ENCODE assay signal across 8 cellular contexts in genomic region chr2:100606740-100607343, GRCh38. TPM values are rescaled to one million over a fixed set of nuclear protein-coding genes. Genes with fewer than 3 reads are reported as not detected.
DNase-seq lines count a peak whose midpoint lies in the region; ATAC-seq and TF ChIP-seq lines count a peak whose summit lies in the region.

No MANE protein-coding gene starts in this region.

- no peaks in the 10 kb centered on the region for H3K27me3 Mint-ChIP-seq in activated T-helper 17 cell treated with anti-CD3 and anti-CD28 coated beads, Interleukin-2, amount 50 U/mL, for 72 hours

- H3K27me3 ChIP-seq in cardiac muscle cell: no peaks in the 10 kb centered on the region
- no peaks in the 10 kb centered on the region for H3K27me3 ChIP-seq in psoas muscle (ENCODE audit: insufficient read depth in 3 of 3, low read length in 2 of 3)

- no peaks in the 10 kb centered on the region for H3K9me3 ChIP-seq in cardiac muscle cell (ENCODE audit: low read depth)
- no peaks in the 10 kb centered on the region for H3K9me3 ChIP-seq in psoas muscle

- no peaks in the 10 kb centered on the region for H3K36me3 Mint-ChIP-seq in activated T-helper 17 cell treated with anti-CD3 and anti-CD28 coated beads, Interleukin-2, amount 50 U/mL, for 72 hours (ENCODE audit: low read depth)

- H3K4me1 ChIP-seq in cardiac muscle cell (ENCODE audit: low read depth) (no peaks in the 10 kb centered on the region), psoas muscle (peaks cover 6% of the 10 kb centered on the region)

- H3K27ac ChIP-seq in cardiac muscle cell: no peak overlapping the region
- H3K27ac ChIP-seq in psoas muscle: no peak overlapping the region

- intact Hi-C loops in psoas muscle (cut with DNase I): loop anchor here (2.0 to 5.0 kb wide), 2 partner anchors 210 to 378 kb away; no protein-coding TSS in a partner anchor

- H3K4me3 ChIP-seq in GM12875 (ENCODE audit: low read depth, low read length): no peak overlapping the region
- no peak overlapping the region for H3K4me3 ChIP-seq in cardiac muscle cell
- no peak overlapping the region for H3K4me3 ChIP-seq in psoas muscle

- DNase-seq in AG09319 (ENCODE audit: extremely low read depth, low read depth): no peak
- peak; percentile 28 for DNase-seq in NCI-H2227 treated with DMSO at 0.1 percent for 48 hours (lab: John Stamatoyannopoulos, UW)
- DNase-seq in cardiac muscle cell (ENCODE audit: low read depth in 1 of 2, low spot score in 1 of 2): peak; percentile 36 to 52
- no peak for DNase-seq in psoas muscle
- DNase-seq in kidney glomerular epithelial cell (lab: John Stamatoyannopoulos, UW): no peak
- no peak for DNase-seq in NK-92 treated with Interleukin-12 subunit alpha and Interleukin-12 subunit beta, amount 100 ng/mL, for 24 hours (lab: John Stamatoyannopoulos, UW)

- no peaks in the 10 kb centered on the region for H3K9me3 Mint-ChIP-seq in activated T-helper 17 cell treated with anti-CD3 and anti-CD28 coated beads, Interleukin-2, amount 50 U/mL, for 72 hours

- no peak overlapping the region for H3K4me3 Mint-ChIP-seq in activated T-helper 17 cell treated with anti-CD3 and anti-CD28 coated beads, Interleukin-2, amount 50 U/mL, for 72 hours

- ATAC-seq in activated T-helper 17 cell treated with anti-CD3 and anti-CD28 coated beads, Interleukin-2, amount 50 U/mL, for 72 hours (replicated peaks): peak; percentile 61
- peak; percentile 25 to 73 (median 46) for ATAC-seq in psoas muscle

- TF ChIP-seq CTCF in AG09319 (IDR thresholded peaks at IDR 0.05; ENCODE audit: low read depth, low read length): peak; percentile 79
- peak; percentile 81 for TF ChIP-seq CTCF in GM12875 (IDR thresholded peaks at IDR 0.05; ENCODE audit: borderline replicate concordance, insufficient read depth, low read depth, low read length)
- TF ChIP-seq CTCF in cardiac muscle cell (IDR thresholded peaks at IDR 0.05; ENCODE audit: low read depth, low read length): peak; percentile 80
- TF ChIP-seq CTCF in psoas muscle (IDR thresholded peaks at IDR 0.05): peak; percentile 82

- H3K36me3 ChIP-seq in cardiac muscle cell (no peaks in the 10 kb centered on the region), psoas muscle (ENCODE audit: insufficient read depth in 1 of 2, low read depth in 1 of 2) (no peaks in the 10 kb centered on the region)

- peaks cover 4% of the 10 kb centered on the region for H3K4me1 Mint-ChIP-seq in activated T-helper 17 cell treated with anti-CD3 and anti-CD28 coated beads, Interleukin-2, amount 50 U/mL, for 72 hours

- peak overlapping the region; percentile 9 for H3K27ac Mint-ChIP-seq in activated T-helper 17 cell treated with anti-CD3 and anti-CD28 coated beads, Interleukin-2, amount 50 U/mL, for 72 hours

- WGBS in psoas muscle, 3 donors: 50 to 54% (median 51%) methylated on average over 12 of the region's 12 CpGs

RNA-seq across cellular contexts. Expression of gene PDCL3, which starts 44.0 kb away (rescaled TPM):
- total RNA-seq in activated T-helper 17 cell treated with anti-CD3 and anti-CD28 coated beads, Interleukin-2, amount 50 U/mL, for 72 hours: 10 to 100 TPM; 26.1 to 55.9 TPM
- 20.7 and 20.9 TPM in 2 replicates for total RNA-seq in cardiac muscle cell
- 33.1 and 34.1 TPM in 2 replicates for polyA plus RNA-seq in cardiac muscle cell
- total RNA-seq in psoas muscle: 10 to 100 TPM; 23.1 to 31.2 (median 29.8) TPM
- polyA plus RNA-seq in psoas muscle: 10 to 100 TPM; 47.6 to 80.5 (median 78.3) TPM

Comparison
In these comparisons a context has a peak if more than half of its experiments do, and no peak if none do; other contexts are left out.
1. DNase-seq: peak in NCI-H2227 treated with DMSO at 0.1 percent for 48 hours (single experiment) and cardiac muscle cell (2 of 2); none in AG09319 (single experiment), psoas muscle (0 of 2), kidney glomerular epithelial cell (single experiment) and NK-92 treated with Interleukin-12 subunit alpha and Interleukin-12 subunit beta, amount 100 ng/mL, for 24 hours (single experiment).
2. Peak in every context shown above with its lines, with median percentiles within 50 percentile points of each other: CTCF ChIP-seq.